10 cellular contexts compared by ENCODE assay signal in the genomic region with DNA sequence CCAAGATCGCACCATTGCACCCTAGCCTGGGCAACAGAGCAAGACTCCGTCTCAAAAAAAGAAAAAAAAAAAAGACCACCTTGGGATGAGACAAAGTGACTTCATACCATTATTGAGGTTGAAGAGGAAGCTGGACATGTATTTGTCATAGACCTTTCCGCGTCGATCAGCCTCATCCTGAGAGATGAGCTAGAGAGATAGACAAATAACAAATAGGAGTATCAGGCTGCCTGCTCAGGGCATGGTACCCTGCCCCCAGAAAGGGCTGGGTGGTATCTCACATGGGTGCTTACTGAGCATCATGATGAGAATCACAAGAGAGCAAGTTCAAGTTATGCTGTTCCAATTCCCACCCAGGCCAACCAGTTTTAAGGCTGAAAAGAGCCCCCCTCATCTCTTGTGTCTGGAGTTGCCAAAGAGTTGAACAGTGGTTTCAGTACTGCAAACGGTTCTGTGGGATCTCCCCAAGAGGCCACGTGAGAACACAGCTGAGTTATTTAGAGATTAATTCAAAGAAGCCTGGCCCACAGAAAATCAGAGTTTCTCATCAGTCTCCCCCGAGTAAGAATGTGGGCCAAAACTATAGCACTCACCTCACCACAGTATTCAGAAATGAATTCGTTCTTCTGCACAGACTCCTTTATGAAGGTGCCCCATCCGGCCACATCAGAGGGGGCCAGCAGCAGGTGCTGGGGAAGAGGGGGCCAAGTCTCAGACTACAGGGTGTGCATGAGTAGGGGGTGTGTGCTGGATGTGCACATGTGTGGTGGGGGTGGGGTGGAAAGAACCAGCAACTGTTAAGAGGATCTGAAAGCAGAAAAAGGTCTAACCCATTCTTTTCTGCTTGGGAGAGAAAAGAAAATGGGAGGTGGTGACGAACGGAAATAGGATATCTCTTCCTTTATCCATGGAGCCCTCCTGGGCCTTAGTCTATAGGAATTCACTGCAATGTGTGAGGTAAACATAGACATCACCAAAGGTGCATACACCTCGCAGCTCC. TPM values are rescaled to one million over a fixed set of nuclear protein-coding genes. Genes with fewer than 3 reads are reported as not detected.
DNase-seq lines count a peak whose midpoint lies in the region; ATAC-seq and TF ChIP-seq lines count a peak whose summit lies in the region.
"Had no signal": no experiment of that assay in that cellular context is flagged by ENCODE, and none has a peak within 500 bp of the region (broad histone marks: within the 10 kb centered on the region; RNA-seq: fewer than 3 reads in every experiment).

No MANE protein-coding gene starts in this region.

- no peaks in the 10 kb centered on the region for H3K9me3 Mint-ChIP-seq in natural killer cell treated with Interleukin-12 subunit alpha and Interleukin-12 subunit beta and Interleukin-15 and Interleukin-18, amount 100 ng/mL, for 72 hours
- H3K9me3 Mint-ChIP-seq in natural killer cell, result no peaks in the 10 kb centered on the region
- H3K9me3 Mint-ChIP-seq in HFFc6, result no peaks in the 10 kb centered on the region
- H3K9me3 Mint-ChIP-seq: CD8-positive, alpha-beta T cell had no signal

- peaks cover 14 to 28% of the 10 kb centered on the region in 2 donors for H3K4me1 Mint-ChIP-seq in natural killer cell treated with Interleukin-12 subunit alpha and Interleukin-12 subunit beta and Interleukin-15 and Interleukin-18, amount 100 ng/mL, for 72 hours (ENCODE audit: low read depth in 2 of 2)
- H3K4me1 Mint-ChIP-seq in natural killer cell, result peaks cover 8 to 10% of the 10 kb centered on the region in 2 donors
- peaks cover 2% of the 10 kb centered on the region for H3K4me1 Mint-ChIP-seq in HFFc6 (ENCODE audit: low read depth)

- peak; percentile 90 to 93 for ATAC-seq in natural killer cell treated with Interleukin-12 subunit alpha and Interleukin-12 subunit beta and Interleukin-15 and Interleukin-18, amount 100 ng/mL, for 72 hours
- no peak for ATAC-seq in natural killer cell
- ATAC-seq in HG02571 (IDR thresholded peaks at IDR 0.05; ENCODE audit: unreplicated experiment), result peak; percentile 71
- peak; percentile 69 for ATAC-seq in HG03571 (IDR thresholded peaks at IDR 0.05; ENCODE audit: unreplicated experiment)
- ATAC-seq in stimulated activated naive CD8-positive, alpha-beta T cell treated with anti-CD3 and anti-CD28 coated beads, Interleukin-15, Interleukin-2, amounts not matched to agents 100 U/mL and 50 U/mL, for 24 hours, result peak; percentile 87
- ATAC-seq: CD8-positive, alpha-beta T cell had no signal

- H3K27me3 Mint-ChIP-seq in natural killer cell treated with Interleukin-12 subunit alpha and Interleukin-12 subunit beta and Interleukin-15 and Interleukin-18, amount 100 ng/mL, for 72 hours, result no peaks in the 10 kb centered on the region
- H3K27me3 Mint-ChIP-seq in natural killer cell (ENCODE audit: low read depth in 2 of 2) (no peaks in the 10 kb centered on the region), HFFc6 (ENCODE audit: insufficient read depth) (peaks cover 2% of the 10 kb centered on the region; the same call in 1 of the 2 replicates)

- H3K4me1 ChIP-seq in vagina, result peaks cover 3% of the 10 kb centered on the region

- peak overlapping the region; percentile 16 for H3K4me3 Mint-ChIP-seq in natural killer cell treated with Interleukin-12 subunit alpha and Interleukin-12 subunit beta and Interleukin-15 and Interleukin-18, amount 100 ng/mL, for 72 hours
- H3K4me3 Mint-ChIP-seq in natural killer cell (no peak overlapping the region), HFFc6 (no peak overlapping the region)
- H3K4me3 Mint-ChIP-seq: CD8-positive, alpha-beta T cell had no signal

- H3K27ac ChIP-seq in vagina, result no peak overlapping the region

- no peak overlapping the region for H3K27ac Mint-ChIP-seq in natural killer cell treated with Interleukin-12 subunit alpha and Interleukin-12 subunit beta and Interleukin-15 and Interleukin-18, amount 100 ng/mL, for 72 hours
- H3K27ac Mint-ChIP-seq in natural killer cell (no peak overlapping the region), HFFc6 (no peak overlapping the region)
- H3K27ac Mint-ChIP-seq: CD8-positive, alpha-beta T cell had no signal

- no peaks in the 10 kb centered on the region for H3K9me3 ChIP-seq in vagina

- DNase-seq in natural killer cell treated with Interleukin-12 subunit alpha and Interleukin-12 subunit beta and Interleukin-15 and Interleukin-18, amount 100 ng/mL, for 72 hours (ENCODE audit: low spot score), result no peak
- DNase-seq in natural killer cell (no peak), vagina (ENCODE audit: extremely low spot score in 2 of 2) (no peak), NCI-H1436 treated with DMSO at 0.1 percent for 48 hours (lab: John Stamatoyannopoulos, UW) (no peak), HFFc6 (no peak)
- peak; percentile 51 for DNase-seq in stimulated activated naive CD8-positive, alpha-beta T cell treated with anti-CD3 and anti-CD28 coated beads, Interleukin-15, Interleukin-2, amounts not matched to agents 100 U/mL and 50 U/mL, for 24 hours
- DNase-seq: CD8-positive, alpha-beta T cell; NCI-H446 treated with DMSO at 0.1 percent for 48 hours had no signal

- peaks cover 3 to 100% of the 10 kb centered on the region in 2 donors for H3K36me3 ChIP-seq in vagina

- no peaks in the 10 kb centered on the region for H3K27me3 ChIP-seq in vagina

- H3K36me3 Mint-ChIP-seq in natural killer cell treated with Interleukin-12 subunit alpha and Interleukin-12 subunit beta and Interleukin-15 and Interleukin-18, amount 100 ng/mL, for 72 hours, result peaks cover 37% of the 10 kb centered on the region
- H3K36me3 Mint-ChIP-seq in natural killer cell, result peaks cover 36% of the 10 kb centered on the region
- H3K36me3 Mint-ChIP-seq in HFFc6 (ENCODE audit: low read depth), result peaks cover 18% of the 10 kb centered on the region

- intact Hi-C loops in natural killer cell (cut with micrococcal nuclease) (no loop called here), vagina (cut with DNase I) (loop anchor here (10.0 kb wide), 1 partner anchor 110 kb away; no protein-coding TSS in a partner anchor)

- no peak for TF ChIP-seq POLR2A in vagina (IDR thresholded peaks at IDR 0.05)

- no peak for TF ChIP-seq CTCF in natural killer cell (IDR thresholded peaks at IDR 0.05)
- TF ChIP-seq CTCF in vagina (IDR thresholded peaks at IDR 0.05), result no peak
- TF ChIP-seq CTCF in HFFc6 (IDR thresholded peaks at IDR 0.05), result no peak

- no peak overlapping the region for H3K4me3 ChIP-seq in vagina

RNA-seq across cellular contexts. Expression of gene CNTNAP1, which starts 22.5 kb away (rescaled TPM):
- total RNA-seq in natural killer cell treated with Interleukin-12 subunit alpha and Interleukin-12 subunit beta and Interleukin-15 and Interleukin-18, amount 100 ng/mL, for 72 hours, result under 1 TPM; 0.17 to 0.39 TPM
- total RNA-seq in natural killer cell (under 1 TPM; 0.33 to 0.85 (median 0.39) TPM), vagina (5.9 TPM)
- 10 to 100 TPM; 26.0 to 43.7 (median 37.7) TPM for total RNA-seq in HFFc6 (2021; fragmentation: NEBNext Ultra II Directional; extraction: Animal tissue kit (Norgen Biotek cat#: 25700))

RNA-seq across cellular contexts. Expression of gene CCR10, which starts 23.2 kb away (rescaled TPM):
- not detected for total RNA-seq in natural killer cell treated with Interleukin-12 subunit alpha and Interleukin-12 subunit beta and Interleukin-15 and Interleukin-18, amount 100 ng/mL, for 72 hours
- total RNA-seq in natural killer cell (1 to 10 TPM; 1.2 to 2.6 (median 1.2) TPM), vagina (3.2 TPM)
- 1 to 10 TPM; 1.7 to 2.9 (median 2.2) TPM for total RNA-seq in HFFc6 (2021; fragmentation: NEBNext Ultra II Directional; extraction: Animal tissue kit (Norgen Biotek cat#: 25700))

RNA-seq across cellular contexts. Expression of gene PLEKHH3, which starts 28.0 kb away (rescaled TPM):
- under 1 TPM in 1 of 2 donors, not detected in 1; 0.73 TPM for total RNA-seq in natural killer cell treated with Interleukin-12 subunit alpha and Interleukin-12 subunit beta and Interleukin-15 and Interleukin-18, amount 100 ng/mL, for 72 hours
- total RNA-seq in natural killer cell, result 1 to 10 TPM in 1 of 3 donors, under 1 TPM in 2; 0.14 to 1.8 (median 0.26) TPM
- 44.9 TPM for total RNA-seq in vagina
- total RNA-seq in HFFc6 (2021; fragmentation: NEBNext Ultra II Directional; extraction: Animal tissue kit (Norgen Biotek cat#: 25700)), result 10 to 100 TPM; 16.4 to 22.4 (median 19.1) TPM

RNA-seq across cellular contexts. Expression of gene EZH1, which starts 40.0 kb away (rescaled TPM):
- 10 to 100 TPM; 32.2 to 33.5 TPM for total RNA-seq in natural killer cell treated with Interleukin-12 subunit alpha and Interleukin-12 subunit beta and Interleukin-15 and Interleukin-18, amount 100 ng/mL, for 72 hours
- 10 to 100 TPM; 68.8 to 92.7 (median 74.1) TPM for total RNA-seq in natural killer cell
- total RNA-seq in vagina, result 73.7 TPM
- 10 to 100 TPM; 18.3 to 21.2 (median 19.2) TPM for total RNA-seq in HFFc6 (2021; fragmentation: NEBNext Ultra II Directional; extraction: Animal tissue kit (Norgen Biotek cat#: 25700))

RNA-seq across cellular contexts. Expression of gene TUBG2, which starts 45.7 kb away (rescaled TPM):
- total RNA-seq in natural killer cell treated with Interleukin-12 subunit alpha and Interleukin-12 subunit beta and Interleukin-15 and Interleukin-18, amount 100 ng/mL, for 72 hours, result 1 to 10 TPM; 3.9 to 8.0 TPM
- total RNA-seq in natural killer cell (10 to 100 TPM in 1 of 3 donors, 1 to 10 TPM in 2; 7.8 to 14.2 (median 9.6) TPM), vagina (44.7 TPM)
- total RNA-seq in HFFc6 (2021; fragmentation: NEBNext Ultra II Directional; extraction: Animal tissue kit (Norgen Biotek cat#: 25700)), result 10 to 100 TPM; 15.2 to 17.3 (median 16.9) TPM

Comparison
In these comparisons a context has a peak if more than half of its experiments do, and no peak if none do; other contexts are left out.
1. ATAC-seq: peak in natural killer cell treated with Interleukin-12 subunit alpha and Interleukin-12 subunit beta and Interleukin-15 and Interleukin-18, amount 100 ng/mL, for 72 hours (2 of 2), HG02571 (single experiment), HG03571 (single experiment) and stimulated activated naive CD8-positive, alpha-beta T cell treated with anti-CD3 and anti-CD28 coated beads, Interleukin-15, Interleukin-2, amounts not matched to agents 100 U/mL and 50 U/mL, for 24 hours (single experiment); none in natural killer cell (0 of 3).
2. RNA of gene PLEKHH3, which starts 28.0 kb away (total RNA-seq): 44.9 TPM in vagina (single experiment) and 16.4 to 22.4 TPM in HFFc6; 0.73 TPM in natural killer cell treated with Interleukin-12 subunit alpha and Interleukin-12 subunit beta and Interleukin-15 and Interleukin-18, amount 100 ng/mL, for 72 hours and 0.14 to 1.8 TPM in natural killer cell; every median in the first group is over 4 times any median in the second.